15 cellular contexts compared by ENCODE assay signal in genomic region chr4:115790812-115791211, GRCh38.
"Had no signal": no experiment of that assay in that cellular context is flagged by ENCODE, and none has a peak within 500 bp of the region (broad histone marks: within the 10 kb centered on the region; RNA-seq: fewer than 3 reads in every experiment).

No MANE protein-coding gene starts in this region.

- H3K9me3 Mint-ChIP-seq: activated CD4-positive, alpha-beta T cell treated with anti-CD3 and anti-CD28 coated beads, Interleukin-2, amount 10 ng/mL, durations not matched to agents 7 days and 5 days; activated naive CD4-positive, alpha-beta T cell treated with anti-CD3 and anti-CD28 coated beads, Interleukin-2, amount 10 ng/mL, durations not matched to agents 7 days and 5 days; activated T-helper 17 cell treated with anti-CD3 and anti-CD28 coated beads, Interleukin-2, amount 50 U/mL, for 72 hours; WTC11 had no signal

- ATAC-seq: activated T-helper 17 cell treated with anti-CD3 and anti-CD28 coated beads, Interleukin-2, amount 50 U/mL, for 72 hours; gastrocnemius medialis; WTC11 had no signal

- DNase-seq: activated CD4-positive, alpha-beta T cell treated with anti-CD3 and anti-CD28 coated beads, Interleukin-2, amount 10 ng/mL, durations not matched to agents 7 days and 5 days; activated CD8-positive, alpha-beta memory T cell treated with anti-CD3 and anti-CD28 coated beads for 24 hours; activated naive CD4-positive, alpha-beta T cell treated with anti-CD3 and anti-CD28 coated beads, Interleukin-2, amount 10 ng/mL, durations not matched to agents 7 days and 5 days; adrenal gland; caudate nucleus; effector CD4-positive, alpha-beta T cell; gastrocnemius medialis; kidney glomerular epithelial cell; stimulated activated CD4-positive, alpha-beta T cell treated with anti-CD3 and anti-CD28 coated beads, Interleukin-4, amount 100 ng/mL, for 4 hours; stomach had no signal

- H3K27me3 Mint-ChIP-seq: activated CD4-positive, alpha-beta T cell treated with anti-CD3 and anti-CD28 coated beads, Interleukin-2, amount 10 ng/mL, durations not matched to agents 7 days and 5 days; activated naive CD4-positive, alpha-beta T cell treated with anti-CD3 and anti-CD28 coated beads, Interleukin-2, amount 10 ng/mL, durations not matched to agents 7 days and 5 days; activated T-helper 17 cell treated with anti-CD3 and anti-CD28 coated beads, Interleukin-2, amount 50 U/mL, for 72 hours had no signal

- H3K4me1 ChIP-seq: adrenal gland, gastrocnemius medialis, stomach had no signal

- H3K4me3 ChIP-seq: adrenal gland, coronary artery, gastrocnemius medialis, stomach, thoracic aorta had no signal

- H3K9me3 ChIP-seq: adrenal gland, gastrocnemius medialis, stomach, thoracic aorta had no signal

- H3K36me3 ChIP-seq: adrenal gland, gastrocnemius medialis, stomach, thoracic aorta had no signal

- H3K27me3 ChIP-seq: adrenal gland, gastrocnemius medialis, stomach had no signal

- H3K4me1 Mint-ChIP-seq: activated CD4-positive, alpha-beta T cell treated with anti-CD3 and anti-CD28 coated beads, Interleukin-2, amount 10 ng/mL, durations not matched to agents 7 days and 5 days; activated naive CD4-positive, alpha-beta T cell treated with anti-CD3 and anti-CD28 coated beads, Interleukin-2, amount 10 ng/mL, durations not matched to agents 7 days and 5 days; activated T-helper 17 cell treated with anti-CD3 and anti-CD28 coated beads, Interleukin-2, amount 50 U/mL, for 72 hours; WTC11 had no signal

- H3K36me3 Mint-ChIP-seq: activated naive CD4-positive, alpha-beta T cell treated with anti-CD3 and anti-CD28 coated beads, Interleukin-2, amount 10 ng/mL, durations not matched to agents 7 days and 5 days; WTC11 had no signal

- H3K4me3 Mint-ChIP-seq: activated CD4-positive, alpha-beta T cell treated with anti-CD3 and anti-CD28 coated beads, Interleukin-2, amount 10 ng/mL, durations not matched to agents 7 days and 5 days; activated naive CD4-positive, alpha-beta T cell treated with anti-CD3 and anti-CD28 coated beads, Interleukin-2, amount 10 ng/mL, durations not matched to agents 7 days and 5 days; activated T-helper 17 cell treated with anti-CD3 and anti-CD28 coated beads, Interleukin-2, amount 50 U/mL, for 72 hours; WTC11 had no signal

- H3K27ac ChIP-seq: adrenal gland, coronary artery, epithelial cell of prostate, gastrocnemius medialis, stomach, thoracic aorta had no signal

- H3K27ac Mint-ChIP-seq: activated CD4-positive, alpha-beta T cell treated with anti-CD3 and anti-CD28 coated beads, Interleukin-2, amount 10 ng/mL, durations not matched to agents 7 days and 5 days; activated naive CD4-positive, alpha-beta T cell treated with anti-CD3 and anti-CD28 coated beads, Interleukin-2, amount 10 ng/mL, durations not matched to agents 7 days and 5 days; activated T-helper 17 cell treated with anti-CD3 and anti-CD28 coated beads, Interleukin-2, amount 50 U/mL, for 72 hours; WTC11 had no signal
